ENCODE assay signal across 1 cellular context in the genomic region with DNA sequence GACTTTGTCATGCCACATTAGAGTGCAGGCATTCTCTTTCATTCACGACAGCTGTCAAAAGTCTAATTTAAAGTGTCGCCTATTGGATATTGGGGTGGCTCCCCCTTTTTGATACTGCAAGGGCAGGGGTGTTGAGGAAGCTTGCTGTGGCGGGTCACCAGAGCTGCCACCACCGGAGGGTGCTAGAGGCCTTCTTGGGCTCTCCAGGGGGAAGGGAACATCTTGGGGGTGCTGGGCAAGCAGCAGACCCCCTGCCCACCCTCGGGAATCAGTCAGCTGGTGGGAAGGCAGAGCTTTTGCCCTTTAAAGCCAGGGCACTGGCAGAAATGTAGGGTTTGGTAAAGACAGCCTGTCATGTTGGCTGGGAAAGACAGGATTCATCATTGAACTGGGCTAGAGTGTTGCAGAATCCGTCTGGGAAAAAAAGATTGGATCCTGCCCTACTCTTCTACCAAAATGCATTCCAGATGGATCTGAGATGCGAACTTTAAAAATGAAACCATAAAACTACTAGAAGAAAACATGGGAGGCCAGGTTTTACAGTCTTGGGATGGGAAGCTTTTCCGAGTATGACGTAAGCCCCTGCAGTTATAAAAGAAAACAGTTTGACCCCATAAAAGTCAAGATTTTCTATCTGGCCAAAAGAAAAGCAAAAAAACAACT.
TF ChIP-seq lines count a peak whose summit lies in the region.

No MANE protein-coding gene starts in this region.

TF ChIP-seq in H1, 55 proteins besides CTCF, POLR2A, EP300 and RAD21:
- no peak for TF ChIP-seq BRCA1 (IDR thresholded peaks at IDR 0.05; ENCODE audit: low read depth, low read length)
- no peak for TF ChIP-seq PHF8 (conservative IDR thresholded peaks at IDR 0.05; ENCODE audit: low read depth, low read length)
- TF ChIP-seq TCF12 (IDR thresholded peaks at IDR 0.05; ENCODE audit: low read depth, low read length): no peak
- no peak for TF ChIP-seq KDM5A (IDR thresholded peaks at IDR 0.05; ENCODE audit: low read length)
- TF ChIP-seq GABPA (IDR thresholded peaks at IDR 0.05; ENCODE audit: borderline replicate concordance, insufficient read depth, low read length): no peak
- TF ChIP-seq SIRT6 (IDR thresholded peaks at IDR 0.05; ENCODE audit: low read length): no peak
- TF ChIP-seq TAF1 (IDR thresholded peaks at IDR 0.05; ENCODE audit: low read depth, low read length): no peak
- TF ChIP-seq ZNF274 (IDR thresholded peaks at IDR 0.05; ENCODE audit: borderline replicate concordance, extremely low read depth, low read length): no peak
